ENCODE assay signal across 8 cellular contexts in genomic region chr1:84690397-84691138, GRCh38.
DNase-seq lines count a peak whose midpoint lies in the region; ATAC-seq lines count a peak whose summit lies in the region.

Gene SSX2IP (minus strand): TSS chr1:84690461. CDS start chr1:84671219, 19,242 bp downstream.

- peak; percentile 95 for ATAC-seq in HG02588 (IDR thresholded peaks at IDR 0.05; ENCODE audit: unreplicated experiment)

- H3K4me3 ChIP-seq in GM08714 (ENCODE audit: low read length): peak within 1 kb of the TSS; percentile 86
- peak within 1 kb of the TSS; percentile 99 for H3K4me3 ChIP-seq in SK-N-MC

- DNase-seq in NCI-H1048 (lab: John Stamatoyannopoulos, UW) (peak; percentile 90), SK-N-MC (ENCODE audit: low read depth, low spot score) (peak; percentile 82), globus pallidus (ENCODE audit: low spot score) (peak; percentile 91), non-pigmented ciliary epithelial cell (ENCODE audit: low read depth) (peak; percentile 85), superior temporal gyrus (ENCODE audit: extremely low spot score) (peak; percentile 89)
- peak; percentile 99 for DNase-seq in activated naive CD4-positive, alpha-beta T cell treated with anti-CD3 and anti-CD28 coated beads, Interleukin-2, amount 50 U/mL, for 16 hours

- no peaks in the 10 kb centered on the region for H3K9me3 ChIP-seq in SK-N-MC (ENCODE audit: low read depth, low read length)

- H3K9ac ChIP-seq in SK-N-MC (ENCODE audit: insufficient read length): peak within 1 kb of the TSS; percentile 91

- H3K27ac ChIP-seq in SK-N-MC: peak within 1 kb of the TSS; percentile 44; the same call in 1 of the 2 replicates

- no peaks in the 10 kb centered on the region; the same call in 1 of the 2 replicates for H3K36me3 ChIP-seq in SK-N-MC (ENCODE audit: insufficient read depth, low read length)

Comparison
In these comparisons a context has a peak if more than half of its experiments do, and no peak if none do; other contexts are left out.
1. Peak in every context shown above with its lines: DNase-seq, ATAC-seq, H3K4me3 ChIP-seq and H3K27ac ChIP-seq.